Comparison of ENCODE assay signal across 8 cellular contexts in genomic region chr22:20285706-20286363, GRCh38. TPM values are rescaled to one million over a fixed set of nuclear protein-coding genes. Genes with fewer than 3 reads are reported as not detected.
A peak's percentile ranks its signal among the peaks of the same experiment; 100 is the strongest.
DNase-seq lines count a peak whose midpoint lies in the region; ATAC-seq and TF ChIP-seq lines count a peak whose summit lies in the region.
"Not testable (repeated sequence)": the region's sequence is repeated elsewhere in the genome, so short reads cannot be mapped to it uniquely, and the experiment has no call there.

No MANE protein-coding gene starts in this region.

- H3K27me3 Mint-ChIP-seq in natural killer cell treated with Interleukin-12 subunit alpha and Interleukin-12 subunit beta and Interleukin-15 and Interleukin-18, amount 100 ng/mL, for 72 hours = not testable (repeated sequence)

- ATAC-seq in activated CD4-positive, CD25-positive, alpha-beta regulatory T cell treated with anti-CD3 and anti-CD28 coated beads, Interleukin-2, amount 50 U/mL, for 24 hours = peak; percentile 78 to 82
- ATAC-seq in natural killer cell treated with Interleukin-12 subunit alpha and Interleukin-12 subunit beta and Interleukin-15 and Interleukin-18, amount 100 ng/mL, for 72 hours = peak; percentile 75 to 84

- not testable (repeated sequence) for H3K27ac ChIP-seq in C4-2B

- DNase-seq in HAP-1 (ENCODE audit: low spot score in 2 of 2) (peak; percentile 14 to 88), NCI-H446 (lab: John Stamatoyannopoulos, UW) (peak; percentile 17 to 66), anterior cingulate cortex (lab: John Stamatoyannopoulos, UW) (peak in 53 of 58 donors; percentile 19 to 95 (median 62)), germinal center (ENCODE audit: low spot score) (peak; percentile 74)
- peak; percentile 84 for DNase-seq in natural killer cell treated with Interleukin-12 subunit alpha and Interleukin-12 subunit beta and Interleukin-15 and Interleukin-18, amount 100 ng/mL, for 72 hours (ENCODE audit: low spot score)
- peak; percentile 80 for DNase-seq in stimulated activated CD8-positive, alpha-beta memory T cell treated with anti-CD3 and anti-CD28 coated beads, Interleukin-15, amount 100 ng/mL, for 24 hours (ENCODE audit: low read depth)

- H3K27me3 ChIP-seq in HAP-1 (ENCODE audit: low read depth) = not testable (repeated sequence)

- H3K4me3 Mint-ChIP-seq in natural killer cell treated with Interleukin-12 subunit alpha and Interleukin-12 subunit beta and Interleukin-15 and Interleukin-18, amount 100 ng/mL, for 72 hours = not testable (repeated sequence)

- peak; percentile 74 for TF ChIP-seq CTCF in C4-2B (conservative IDR thresholded peaks at IDR 0.05)

- not testable (repeated sequence) for H3K36me3 ChIP-seq in HAP-1 (replicated peaks)

- H3K4me1 ChIP-seq in HAP-1 = not testable (repeated sequence)

- H3K9me3 ChIP-seq in HAP-1 = not testable (repeated sequence)

- H3K27ac Mint-ChIP-seq in natural killer cell treated with Interleukin-12 subunit alpha and Interleukin-12 subunit beta and Interleukin-15 and Interleukin-18, amount 100 ng/mL, for 72 hours = not testable (repeated sequence)

- H3K36me3 Mint-ChIP-seq in natural killer cell treated with Interleukin-12 subunit alpha and Interleukin-12 subunit beta and Interleukin-15 and Interleukin-18, amount 100 ng/mL, for 72 hours = not testable (repeated sequence)

- H3K9me3 Mint-ChIP-seq in natural killer cell treated with Interleukin-12 subunit alpha and Interleukin-12 subunit beta and Interleukin-15 and Interleukin-18, amount 100 ng/mL, for 72 hours = not testable (repeated sequence)

- not testable (repeated sequence) for H3K4me1 Mint-ChIP-seq in natural killer cell treated with Interleukin-12 subunit alpha and Interleukin-12 subunit beta and Interleukin-15 and Interleukin-18, amount 100 ng/mL, for 72 hours (ENCODE audit: low read depth in 2 of 2)

- not testable (repeated sequence) for H3K4me3 ChIP-seq in HAP-1

- in situ Hi-C loops in HAP-1 (cut with MboI; ENCODE audit: low sequenced_read_pairs) = loop anchor here (25.0 kb wide), 1 partner anchor 324 kb away; no protein-coding TSS in a partner anchor

RNA-seq across cellular contexts. Expression of gene RTN4R, which starts 17.7 kb away (rescaled TPM):
- total RNA-seq in natural killer cell treated with Interleukin-12 subunit alpha and Interleukin-12 subunit beta and Interleukin-15 and Interleukin-18, amount 100 ng/mL, for 72 hours = under 1 TPM; 0.48 to 0.78 TPM

RNA-seq across cellular contexts. Expression of gene DGCR6L, which starts 34.0 kb away (rescaled TPM):
- total RNA-seq in natural killer cell treated with Interleukin-12 subunit alpha and Interleukin-12 subunit beta and Interleukin-15 and Interleukin-18, amount 100 ng/mL, for 72 hours = 10 to 100 TPM; 18.7 to 27.2 TPM
